ENCODE assay signal across 19 cellular contexts in the genomic region with DNA sequence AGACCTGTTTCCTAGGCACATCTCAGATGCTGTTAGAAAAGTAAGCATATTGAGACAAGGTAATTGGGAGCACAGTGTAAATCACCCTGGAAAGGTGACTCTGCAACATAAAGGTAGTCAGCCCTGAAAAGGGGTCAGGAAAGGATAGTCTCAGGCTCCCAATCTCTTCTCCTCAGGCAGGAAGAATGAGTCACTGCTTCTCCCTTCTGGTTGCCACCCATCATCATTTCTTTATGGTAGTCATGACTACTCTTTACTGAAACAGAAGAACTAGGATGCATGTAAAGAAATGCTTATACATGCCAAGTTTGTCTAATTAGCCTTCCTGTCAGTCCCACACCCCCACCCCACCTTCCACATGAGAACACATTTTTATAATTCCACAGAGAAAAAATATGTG. TPM values are rescaled to one million over a fixed set of nuclear protein-coding genes. Genes with fewer than 3 reads are reported as not detected.
DNase-seq lines count a peak whose midpoint lies in the region; ATAC-seq, FAIRE-seq and TF ChIP-seq lines count a peak whose summit lies in the region.
"Had no signal": no experiment of that assay in that cellular context is flagged by ENCODE, and none has a peak within 500 bp of the region (broad histone marks: within the 10 kb centered on the region; RNA-seq: fewer than 3 reads in every experiment).

No MANE protein-coding gene starts in this region.

- H3K36me3 ChIP-seq in bronchial epithelial cell (ENCODE audit: control insufficient read depth, insufficient read depth, low read length) = no peaks in the 10 kb centered on the region
- H3K36me3 ChIP-seq: tibial nerve had no signal

- no peaks in the 10 kb centered on the region for H3K4me1 Mint-ChIP-seq in effector memory CD8-positive, alpha-beta T cell (ENCODE audit: low read depth in 2 of 2)
- H3K4me1 Mint-ChIP-seq: immature natural killer cell, mesothelial cell of epicardium had no signal

- no peaks in the 10 kb centered on the region for H3K36me3 Mint-ChIP-seq in effector memory CD8-positive, alpha-beta T cell (ENCODE audit: insufficient read depth)
- H3K36me3 Mint-ChIP-seq: immature natural killer cell, mesothelial cell of epicardium had no signal

- H3K27me3 Mint-ChIP-seq in effector memory CD8-positive, alpha-beta T cell = no peaks in the 10 kb centered on the region

- no peak for TF ChIP-seq CTCF in bronchial epithelial cell (IDR thresholded peaks at IDR 0.05; ENCODE audit: insufficient read depth, low read length, severe bottlenecking)

- FAIRE-seq in bronchial epithelial cell (lab: Jason Lieb, UNC) (no peak), urothelium cell line (lab: Jason Lieb, UNC) (no peak)

- peak; percentile 21 for DNase-seq in CD1c-positive myeloid dendritic cell (ENCODE audit: extremely low spot score)
- peak; percentile 36 to 52 for DNase-seq in Kasumi-1 (lab: John Stamatoyannopoulos, UW)
- DNase-seq in bronchial epithelial cell (ENCODE audit: low read depth) = peak; percentile 95
- DNase-seq in iris pigment epithelial cell (ENCODE audit: low read depth) = peak; percentile 28
- no peak for DNase-seq in effector memory CD8-positive, alpha-beta T cell
- no peak for DNase-seq in NCI-H510A treated with DMSO at 0.1 percent for 48 hours (lab: John Stamatoyannopoulos, UW)
- DNase-seq in urothelium cell line (ENCODE audit: low spot score) = no peak
- DNase-seq in superior temporal gyrus (ENCODE audit: extremely low spot score) = no peak
- DNase-seq: activated CD8-positive, alpha-beta T cell treated with anti-CD3 and anti-CD28 coated beads, Interleukin-2, amount 10 ng/mL, durations not matched to agents 7 days and 5 days; AML-193; immature natural killer cell; NCI-H1092; stimulated activated CD4-positive, alpha-beta T cell treated with anti-CD3 and anti-CD28 coated beads, Interleukin-2, amount 100 ng/mL, for 48 hours; stimulated activated CD8-positive, alpha-beta memory T cell treated with anti-CD3 and anti-CD28 coated beads, Interleukin-4, amount 100 ng/mL, for 48 hours had no signal

- no peaks in the 10 kb centered on the region for H3K27me3 ChIP-seq in bronchial epithelial cell (ENCODE audit: control insufficient read depth, insufficient read depth, low read length)
- H3K27me3 ChIP-seq: tibial nerve had no signal

- H3K9me3 Mint-ChIP-seq in effector memory CD8-positive, alpha-beta T cell = peaks cover 0 to 1% of the 10 kb centered on the region in 2 donors

- no peak overlapping the region for H3K4me3 ChIP-seq in bronchial epithelial cell (ENCODE audit: low read depth, low read length)
- H3K4me3 ChIP-seq: tibial nerve had no signal

- no peak overlapping the region for H3K27ac Mint-ChIP-seq in effector memory CD8-positive, alpha-beta T cell
- H3K27ac Mint-ChIP-seq: activated CD8-positive, alpha-beta T cell treated with anti-CD3 and anti-CD28 coated beads, Interleukin-2, amount 10 ng/mL, durations not matched to agents 7 days and 5 days; immature natural killer cell; mesothelial cell of epicardium had no signal

- no peak for ATAC-seq in effector memory CD8-positive, alpha-beta T cell (replicated peaks)
- ATAC-seq: activated CD8-positive, alpha-beta T cell treated with anti-CD3 and anti-CD28 coated beads, Interleukin-2, amount 10 ng/mL, durations not matched to agents 7 days and 5 days; sciatic nerve had no signal

- H3K4me3 Mint-ChIP-seq in effector memory CD8-positive, alpha-beta T cell = no peak overlapping the region
- H3K4me3 Mint-ChIP-seq: activated CD8-positive, alpha-beta T cell treated with anti-CD3 and anti-CD28 coated beads, Interleukin-2, amount 10 ng/mL, durations not matched to agents 7 days and 5 days; immature natural killer cell; mesothelial cell of epicardium had no signal

RNA-seq across cellular contexts. Expression of gene PLCZ1, which starts 54.2 kb away (rescaled TPM):
- total RNA-seq in bronchial epithelial cell = not detected in 2 replicates
- total RNA-seq: activated CD8-positive, alpha-beta T cell treated with anti-CD3 and anti-CD28 coated beads, Interleukin-2, amount 10 ng/mL, durations not matched to agents 7 days and 5 days; dermis microvascular lymphatic vessel endothelial cell; fibroblast of villous mesenchyme; mesothelial cell of epicardium; sciatic nerve; tibial nerve had no signal

RNA-seq across cellular contexts. Expression of gene CAPZA3, which starts 54.3 kb away (rescaled TPM):
- 0.13 TPM in 1 of 2 replicates, not detected in the other for total RNA-seq in bronchial epithelial cell
- total RNA-seq: activated CD8-positive, alpha-beta T cell treated with anti-CD3 and anti-CD28 coated beads, Interleukin-2, amount 10 ng/mL, durations not matched to agents 7 days and 5 days; dermis microvascular lymphatic vessel endothelial cell; fibroblast of villous mesenchyme; sciatic nerve; tibial nerve had no signal

Comparison
In these comparisons a context has a peak if more than half of its experiments do, and no peak if none do; other contexts are left out.
1. DNase-seq: peak in CD1c-positive myeloid dendritic cell (single experiment), Kasumi-1 (2 of 2), bronchial epithelial cell (single experiment) and iris pigment epithelial cell (single experiment); none in effector memory CD8-positive, alpha-beta T cell (0 of 3), NCI-H510A treated with DMSO at 0.1 percent for 48 hours (single experiment), urothelium cell line (single experiment) and superior temporal gyrus (single experiment).